11 cellular contexts compared by ENCODE assay signal in the genomic region with DNA sequence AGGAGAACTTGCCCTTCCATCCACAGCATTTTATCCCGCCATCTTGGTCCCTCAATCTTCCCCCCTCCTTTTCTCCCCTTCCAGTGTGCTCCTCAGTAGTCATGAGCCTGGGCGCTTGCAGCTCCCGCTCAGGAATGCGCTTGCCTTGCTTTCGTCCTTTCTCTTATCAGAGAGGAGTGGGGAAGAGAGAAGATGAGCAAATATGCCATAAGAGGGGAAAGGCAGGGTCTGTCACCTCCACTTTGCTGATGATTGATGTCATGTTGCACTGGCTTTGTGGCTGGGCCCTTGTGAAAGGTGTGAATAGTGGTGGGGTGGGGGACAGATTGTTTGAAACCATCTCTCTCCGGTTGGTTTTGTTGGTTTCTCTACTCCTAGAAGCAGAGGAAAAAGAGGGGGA.
DNase-seq lines count a peak whose midpoint lies in the region; ATAC-seq, FAIRE-seq and TF ChIP-seq lines count a peak whose summit lies in the region.
"Had no signal": no experiment of that assay in that cellular context is flagged by ENCODE, and none has a peak within 500 bp of the region (broad histone marks: within the 10 kb centered on the region; RNA-seq: fewer than 3 reads in every experiment).

No MANE protein-coding gene starts in this region.

- no peak overlapping the region for H3K4me3 Mint-ChIP-seq in H9

- no peaks in the 10 kb centered on the region for H3K36me3 ChIP-seq in GM12878 (ENCODE audit: control insufficient read depth in 2 of 2, insufficient read depth in 2 of 2, low read length in 1 of 2)
- no peaks in the 10 kb centered on the region for H3K36me3 ChIP-seq in kidney (ENCODE audit: control insufficient read depth in 1 of 2, insufficient read depth in 2 of 2, low read length in 2 of 2)
- H3K36me3 ChIP-seq in gastrocnemius medialis, result no peaks in the 10 kb centered on the region
- H3K36me3 ChIP-seq in aorta (ENCODE audit: control insufficient read depth in 1 of 2, insufficient read depth in 2 of 2, low read length in 1 of 2), result no peaks in the 10 kb centered on the region
- H3K36me3 ChIP-seq: BLaER1, SJSA1 had no signal

- H3K27me3 Mint-ChIP-seq in H9 (ENCODE audit: low read depth), result peaks cover 11% of the 10 kb centered on the region

- no peaks in the 10 kb centered on the region for H3K27me3 ChIP-seq in H9 (ENCODE audit: insufficient read depth, low read length)
- H3K27me3 ChIP-seq in GM12878 (replicated peaks in 1 of 2; ENCODE audit: control insufficient read depth in 2 of 2, insufficient read depth in 2 of 2, low read length in 1 of 2), result no peaks in the 10 kb centered on the region
- no peaks in the 10 kb centered on the region for H3K27me3 ChIP-seq in gastrocnemius medialis
- no peaks in the 10 kb centered on the region for H3K27me3 ChIP-seq in aorta (ENCODE audit: control insufficient read depth in 1 of 2, insufficient read depth in 2 of 2, low read length in 1 of 2)
- H3K27me3 ChIP-seq: BLaER1, SJSA1 had no signal

- no peak overlapping the region for H2BK20ac ChIP-seq in H9 (ENCODE audit: low read depth, low read length, poor library complexity, severe bottlenecking)

- in situ Hi-C loops in GM12878 (cut with MboI) (no loop called here), gastrocnemius medialis (cut with MboI; ENCODE audit: low sequenced_read_pairs in 4 of 4) (no loop called here)

- H3K4me1 ChIP-seq in H9 (ENCODE audit: insufficient read depth, low read length) (peaks cover 3% of the 10 kb centered on the region; the same call in 1 of the 2 replicates), GM12878 (ENCODE audit: control insufficient read depth, insufficient read depth, low read length) (peaks cover 12% of the 10 kb centered on the region), kidney (ENCODE audit: control insufficient read depth in 1 of 2, insufficient read depth in 1 of 2, low read depth in 1 of 2, low read length in 2 of 2) (peaks cover 19 to 34% of the 10 kb centered on the region in 2 donors), gastrocnemius medialis (peaks cover 31 to 50% of the 10 kb centered on the region in 2 donors), aorta (ENCODE audit: control insufficient read depth in 1 of 2, insufficient read depth in 2 of 2, low read length in 2 of 2) (peaks cover 9 to 13% of the 10 kb centered on the region in 2 donors)

- H3K79me2 ChIP-seq in H9 (ENCODE audit: insufficient read depth, low read length) (no peaks in the 10 kb centered on the region), GM12878 (ENCODE audit: control insufficient read depth, insufficient read depth, low read length) (no peaks in the 10 kb centered on the region)

- DNase-seq in H9 (no peak), GM12878 (ENCODE audit: low read depth, low spot score) (no peak), kidney (peak; percentile 67), gastrocnemius medialis (no peak), aorta (no peak)
- DNase-seq: activated naive CD4-positive, alpha-beta T cell had no signal

- CTCF ChIA-PET in GM12878 (lab: Yijun Ruan, JAX), result no interaction called here

- no peaks in the 10 kb centered on the region for H3K9me3 Mint-ChIP-seq in H9

- H2AK5ac ChIP-seq in H9 (ENCODE audit: insufficient read length, low read length), result no peak overlapping the region

- H3K4me3 ChIP-seq in GM12878 (no peak overlapping the region), kidney (ENCODE audit: low read length in 2 of 2) (peak overlapping the region; percentile 21 to 33), gastrocnemius medialis (peak overlapping the region in 3 of 4 donors; percentile 13 to 31 (median 29)), aorta (ENCODE audit: low read length in 2 of 2) (no peak overlapping the region)
- H3K4me3 ChIP-seq: BLaER1, SJSA1 had no signal

- RAD21 ChIA-PET in GM12878 (lab: Charles Lee; ENCODE audit: unreplicated experiment), result no interaction called here

- BruUV-seq in GM12878 (replicated peaks; lab: Mats Ljungman, UMichigan), result no TSS peak

- H3T11ph ChIP-seq in H9 (ENCODE audit: low read length), result peak overlapping the region; percentile 63

- no peak overlapping the region for H3K27ac Mint-ChIP-seq in H9

- no peak overlapping the region for H3K23ac ChIP-seq in H9 (ENCODE audit: insufficient read length, low read depth, low read length)

- no peak overlapping the region for H3K9ac ChIP-seq in H9 (ENCODE audit: extremely low read depth, insufficient read length, low read length)
- no peak overlapping the region for H3K9ac ChIP-seq in GM12878 (ENCODE audit: control insufficient read depth, insufficient read depth, low read length)
- H3K9ac ChIP-seq in kidney (ENCODE audit: low read length in 2 of 2), result no peak overlapping the region
- H3K9ac ChIP-seq: BLaER1 had no signal

- H4K20me1 ChIP-seq in H9 (ENCODE audit: control insufficient read depth, insufficient read depth, insufficient read length) (no peaks in the 10 kb centered on the region), GM12878 (ENCODE audit: control insufficient read depth, insufficient read depth) (no peaks in the 10 kb centered on the region)

- no peaks in the 10 kb centered on the region for H3K36me3 Mint-ChIP-seq in H9 (ENCODE audit: insufficient read depth in 1 of 3, low read depth in 3 of 3)

- no peaks in the 10 kb centered on the region for H3K9me3 ChIP-seq in H9 (ENCODE audit: control insufficient read depth, low read depth, low read length)
- no peaks in the 10 kb centered on the region for H3K9me3 ChIP-seq in GM12878 (replicated peaks; ENCODE audit: control insufficient read depth, insufficient read depth, low read length)
- H3K9me3 ChIP-seq in kidney (ENCODE audit: control insufficient read depth in 1 of 2, low read length in 2 of 2), result no peaks in the 10 kb centered on the region
- H3K9me3 ChIP-seq in gastrocnemius medialis, result no peaks in the 10 kb centered on the region
- H3K9me3 ChIP-seq in aorta (ENCODE audit: control insufficient read depth, low read length), result no peaks in the 10 kb centered on the region
- H3K9me3 ChIP-seq: BLaER1, SJSA1 had no signal

- no CpG with 5 or more reads among the region's 6 CpGs for WGBS in H9 (ENCODE audit: extremely low coverage, insufficient read length, low lambda C conversion rate)
- WGBS in GM12878 (ENCODE audit: insufficient coverage, insufficient replicate concordance, low lambda C conversion rate, missing lambda C conversion rate), result 74% methylated on average over 6 of the region's 6 CpGs
- WGBS in aorta, 2 donors, result 43 to 64% methylated on average over 6 of the region's 6 CpGs

- no peak overlapping the region for H3K4ac ChIP-seq in H9 (ENCODE audit: low read depth, low read length)

- no peak overlapping the region for H4K8ac ChIP-seq in H9 (replicated peaks; ENCODE audit: insufficient read length, low read depth, low read length)

- H3K14ac ChIP-seq in H9 (ENCODE audit: insufficient read depth, low read length), result no peak overlapping the region

- TF ChIP-seq POLR2A in GM12878 (IDR thresholded peaks at IDR 0.05; ENCODE audit: low read depth, low read length), result no peak
- TF ChIP-seq POLR2A in gastrocnemius medialis (IDR thresholded peaks at IDR 0.05), result no peak

- FAIRE-seq in GM12878 (lab: Jason Lieb, UNC), result no peak
- FAIRE-seq in kidney (lab: Jason Lieb, UNC), result no peak

- H2BK120ac ChIP-seq in H9 (ENCODE audit: low read depth, low read length, poor library complexity, severe bottlenecking), result no peak overlapping the region

- POLR2A ChIA-PET in GM12878 (lab: Charles Lee), result no interaction called here

- no peak overlapping the region for H3K56ac ChIP-seq in H9 (ENCODE audit: insufficient read length, low read depth, low read length)

- no peaks in the 10 kb centered on the region for H3K79me1 ChIP-seq in H9 (ENCODE audit: insufficient read depth, low read depth, low read length, poor library complexity, severe bottlenecking)

- no peak overlapping the region for H2BK15ac ChIP-seq in H9 (ENCODE audit: low read depth, low read length)

- H4K91ac ChIP-seq in H9 (ENCODE audit: insufficient read length, low read depth, low read length), result no peak overlapping the region

- TF ChIP-seq RAD21 in GM12878 (IDR thresholded peaks at IDR 0.05; ENCODE audit: insufficient read depth, low read depth, low read length), result no peak

- no peak overlapping the region for H4K5ac ChIP-seq in H9 (ENCODE audit: insufficient read length, low read depth, low read length)

- H3K4me2 ChIP-seq in H9 (ENCODE audit: insufficient read depth, insufficient read length, low read length) (no peak overlapping the region), GM12878 (ENCODE audit: control insufficient read depth, insufficient read depth) (no peak overlapping the region; the same call in 1 of the 2 replicates)

- no peak overlapping the region for H2BK12ac ChIP-seq in H9 (ENCODE audit: insufficient read length, low read depth, low read length)

- ATAC-seq in GM12878 (no peak), gastrocnemius medialis (peak in 1 of 2 donors; percentile 22), HG02970 (IDR thresholded peaks at IDR 0.05; ENCODE audit: low FRiP score, unreplicated experiment) (no peak), aorta (ENCODE audit: low FRiP score) (no peak), GM19035 (IDR thresholded peaks at IDR 0.05; ENCODE audit: unreplicated experiment) (no peak), HG03521 (IDR thresholded peaks at IDR 0.05; ENCODE audit: unreplicated experiment) (no peak)

- TF ChIP-seq EP300 in GM12878 (IDR thresholded peaks at IDR 0.05; ENCODE audit: borderline replicate concordance in 1 of 2, control insufficient read depth in 1 of 2, low read depth in 2 of 2, low read length in 2 of 2), result no peak

- SMC1A ChIA-PET in GM12878 (lab: Charles Lee; ENCODE audit: uncharacterized antibody, unreplicated experiment), result no interaction called here

- H2BK5ac ChIP-seq in H9 (ENCODE audit: insufficient read length, low read length), result no peak overlapping the region

- H3K27ac ChIP-seq in H9 (ENCODE audit: insufficient read length, low read depth, low read length), result no peak overlapping the region
- H3K27ac ChIP-seq in GM12878 (ENCODE audit: control insufficient read depth, insufficient read depth), result no peak overlapping the region
- peak overlapping the region in 1 of 2 donors; percentile 12 for H3K27ac ChIP-seq in kidney (ENCODE audit: low read depth in 2 of 2, low read length in 2 of 2)
- H3K27ac ChIP-seq in gastrocnemius medialis, result peak overlapping the region; percentile 44 to 69 (median 58)
- no peak overlapping the region for H3K27ac ChIP-seq in aorta (ENCODE audit: low read depth in 1 of 2, low read length in 2 of 2)
- H3K27ac ChIP-seq: BLaER1, SJSA1 had no signal

- intact Hi-C loops in GM12878 (cut with micrococcal nuclease; ENCODE audit: unreplicated experiment), result no loop called here
- intact Hi-C loops in kidney (cut with DNase I), result no loop called here
- intact Hi-C loops in gastrocnemius medialis (cut with DNase I; ENCODE audit: low total_unique reads), result loop anchor here (5.0 kb wide), 2 partner anchors 736 to 751 kb away; a partner anchor contains a TSS
- intact Hi-C loops in aorta (cut with DNase I), result loop anchor here in 1 of 2 donors (5.0 to 10.0 kb wide), 2 partner anchors 71 to 739 kb away; a partner anchor contains a TSS

- H2AFZ ChIP-seq in H9 (ENCODE audit: low read length), result no peak overlapping the region
- H2AFZ ChIP-seq in GM12878 (ENCODE audit: control insufficient read depth, low read depth, low read length), result no peak overlapping the region

- no peak overlapping the region for H3K18ac ChIP-seq in H9 (ENCODE audit: insufficient read length, low read depth, low read length)

- no peaks in the 10 kb centered on the region for H3K23me2 ChIP-seq in H9 (ENCODE audit: insufficient read length, low read depth, low read length, poor library complexity, severe bottlenecking)

- peaks cover 24 to 26% of the 10 kb centered on the region in 2 experiments for H3K4me1 Mint-ChIP-seq in H9

- no peak for TF ChIP-seq CTCF in H9 (conservative IDR thresholded peaks at IDR 0.05)
- TF ChIP-seq CTCF in GM12878 (IDR thresholded peaks at IDR 0.05 in 2 of 3, conservative IDR thresholded peaks at IDR 0.05 in 1 of 3; ENCODE audit: control insufficient read depth in 2 of 3, extremely low read depth in 1 of 3, insufficient read depth in 1 of 3, low read depth in 3 of 3, low read length in 3 of 3), result no peak
- no peak for TF ChIP-seq CTCF in kidney (IDR thresholded peaks at IDR 0.05; ENCODE audit: borderline replicate concordance, extremely low read depth, insufficient read depth)
- no peak for TF ChIP-seq CTCF in gastrocnemius medialis (IDR thresholded peaks at IDR 0.05 in 4 of 5, conservative IDR thresholded peaks at IDR 0.05 in 1 of 5)

Comparison
In these comparisons a context has a peak if more than half of its experiments do, and no peak if none do; other contexts are left out.
1. H3K27ac ChIP-seq: peak in gastrocnemius medialis (4 of 4); none in H9 (single experiment), GM12878 (single experiment) and aorta (0 of 2).
2. H3K4me3 ChIP-seq: peak in kidney (2 of 2) and gastrocnemius medialis (3 of 4); none in GM12878 (single experiment) and aorta (0 of 2).